2 cellular contexts compared by ENCODE assay signal in genomic region chr11:63682045-63682915, GRCh38.
A peak's percentile ranks its signal among the peaks of the same experiment; 100 is the strongest.
TF ChIP-seq lines count a peak whose summit lies in the region.

No MANE protein-coding gene starts in this region.

TF ChIP-seq in HEK293, 187 proteins besides CTCF, POLR2A, EP300 and RAD21 (continued from another document and continues in another):
- TF ChIP-seq ATF2 (tag by site-specific recombination; IDR thresholded peaks at IDR 0.05; ENCODE audit: low read depth): no peak
- TF ChIP-seq ZBTB10 (tag by site-specific recombination; IDR thresholded peaks at IDR 0.05): no peak
- TF ChIP-seq ZNF692 (tag by site-specific recombination; IDR thresholded peaks at IDR 0.05): peak; percentile 54; the same call in 1 of the 2 replicates
- peak; percentile 60; the same call in 1 of the 2 replicates for TF ChIP-seq ZEB2 (tag by site-specific recombination; IDR thresholded peaks at IDR 0.05)
- peak; percentile 52; the same call in 1 of the 2 replicates for TF ChIP-seq ZBTB44 (tag by site-specific recombination; IDR thresholded peaks at IDR 0.05)
- no peak for TF ChIP-seq ZNF302 (tag by site-specific recombination; IDR thresholded peaks at IDR 0.05; ENCODE audit: low read depth)
- TF ChIP-seq PRDM1 (tag by site-specific recombination; IDR thresholded peaks at IDR 0.05): peak; percentile 73
- TF ChIP-seq KLF8 (tag by site-specific recombination; IDR thresholded peaks at IDR 0.05): peak; percentile 55
- TF ChIP-seq SCRT2 (tag by site-specific recombination; IDR thresholded peaks at IDR 0.05): peak; percentile 67
- TF ChIP-seq ZNF404 (tag by site-specific recombination; IDR thresholded peaks at IDR 0.05): no peak
- TF ChIP-seq ZBTB21 (tag by site-specific recombination; IDR thresholded peaks at IDR 0.05): peak; percentile 42; the same call in 1 of the 2 replicates
- peak; percentile 30; the same call in 1 of the 2 replicates for TF ChIP-seq ZBTB20 (tag by site-specific recombination; IDR thresholded peaks at IDR 0.05)
- peak; percentile 79 for TF ChIP-seq ZBTB17 (tag by site-specific recombination; IDR thresholded peaks at IDR 0.05)
- TF ChIP-seq ZNF335 (tag by site-specific recombination; conservative IDR thresholded peaks at IDR 0.05): peak; percentile 91
- no peak for TF ChIP-seq ZNF174 (tag by site-specific recombination; IDR thresholded peaks at IDR 0.05)
- TF ChIP-seq ZNF138 (tag by site-specific recombination; IDR thresholded peaks at IDR 0.05; ENCODE audit: borderline replicate concordance): no peak

TF ChIP-seq in GM12878, 131 proteins besides CTCF, POLR2A, EP300 and RAD21 (continued from another document and continues in another):
- no peak for TF ChIP-seq SMAD5 (IDR thresholded peaks at IDR 0.05; ENCODE audit: low read depth)
- TF ChIP-seq MTA2 (IDR thresholded peaks at IDR 0.05; ENCODE audit: low read depth): 0 out of 2 replicates have a peak, but pooled peaks have one; percentile 4
- peak in 1 of 2 experiments; percentile 40; a peak in 1 of 4 replicates for TF ChIP-seq IKZF2 (IDR thresholded peaks at IDR 0.05)
- TF ChIP-seq KAT2A (conservative IDR thresholded peaks at IDR 0.05; ENCODE audit: control insufficient read depth, low read depth, low read length): no peak
- TF ChIP-seq JUNB (IDR thresholded peaks at IDR 0.05): no peak
- 0 out of 2 replicates have a peak, but pooled peaks have one; percentile 5 for TF ChIP-seq MLLT1 (IDR thresholded peaks at IDR 0.05)
- TF ChIP-seq HSF1 (IDR thresholded peaks at IDR 0.05; ENCODE audit: low read depth, low read length): no peak
- no peak for TF ChIP-seq ZNF217 (IDR thresholded peaks at IDR 0.05)
- TF ChIP-seq DPF2 (IDR thresholded peaks at IDR 0.05): no peak
- TF ChIP-seq EZH2 (IDR thresholded peaks at IDR 0.05; ENCODE audit: borderline replicate concordance, control insufficient read depth, low read depth, low read length): no peak
- no peak for TF ChIP-seq ZNF592 (IDR thresholded peaks at IDR 0.05)
- TF ChIP-seq FOXK2 (IDR thresholded peaks at IDR 0.05): no peak
- TF ChIP-seq ZNF274 (IDR thresholded peaks at IDR 0.05; ENCODE audit: insufficient read depth, insufficient read length): no peak
- TF ChIP-seq CBFB (IDR thresholded peaks at IDR 0.05; ENCODE audit: low read depth): no peak
- no peak for TF ChIP-seq ZNF384 (IDR thresholded peaks at IDR 0.05; ENCODE audit: borderline replicate concordance, low read depth, low read length)
- TF ChIP-seq NBN (IDR thresholded peaks at IDR 0.05): peak; percentile 7; the same call in 1 of the 2 replicates
- no peak for TF ChIP-seq HDAC2 (IDR thresholded peaks at IDR 0.05)
- no peak for TF ChIP-seq MYC (IDR thresholded peaks at IDR 0.05; ENCODE audit: insufficient read depth, insufficient read length, insufficient replicate concordance, low read length, severe bottlenecking)
- no peak for TF ChIP-seq FOXM1 (IDR thresholded peaks at IDR 0.05; ENCODE audit: low read depth, low read length)
- peak; percentile 37; the same call in 1 of the 2 replicates for TF ChIP-seq PKNOX1 (IDR thresholded peaks at IDR 0.05)
- 0 out of 2 replicates have a peak, but pooled peaks have one; percentile 34 for TF ChIP-seq YY1 (IDR thresholded peaks at IDR 0.05; ENCODE audit: low read depth, low read length)
- no peak for TF ChIP-seq ZBED1 (IDR thresholded peaks at IDR 0.05; ENCODE audit: borderline replicate concordance)
- no peak for TF ChIP-seq NRF1 (conservative IDR thresholded peaks at IDR 0.05; ENCODE audit: low read depth, low read length)
- TF ChIP-seq IRF4 (IDR thresholded peaks at IDR 0.05; ENCODE audit: low read depth, low read length): no peak
- no peak for TF ChIP-seq POLR2AphosphoS2 (IDR thresholded peaks at IDR 0.05; ENCODE audit: low read depth, low read length)
- no peak for TF ChIP-seq ZSCAN29 (IDR thresholded peaks at IDR 0.05)
- no peak for TF ChIP-seq SUPT20H (IDR thresholded peaks at IDR 0.05; ENCODE audit: borderline replicate concordance, control insufficient read depth, low read depth, low read length)
- no peak for TF ChIP-seq USF2 (IDR thresholded peaks at IDR 0.05; ENCODE audit: borderline replicate concordance, low read depth, low read length)
- TF ChIP-seq TCF3 (IDR thresholded peaks at IDR 0.05; ENCODE audit: borderline replicate concordance, insufficient read depth, low read depth, low read length): no peak
- TF ChIP-seq CEBPB (IDR thresholded peaks at IDR 0.05; ENCODE audit: borderline replicate concordance in 1 of 2, low read depth in 2 of 2, low read length in 2 of 2): no peak
- TF ChIP-seq SMAD1 (IDR thresholded peaks at IDR 0.05; ENCODE audit: low read depth, partially characterized antibody): no peak
- TF ChIP-seq IRF5 (IDR thresholded peaks at IDR 0.05; ENCODE audit: borderline replicate concordance): no peak
- no peak for TF ChIP-seq WRNIP1 (IDR thresholded peaks at IDR 0.05; ENCODE audit: borderline replicate concordance, low read depth, low read length)
- TF ChIP-seq NKRF (conservative IDR thresholded peaks at IDR 0.05): no peak; the same call in 1 of the 2 replicates
- TF ChIP-seq NFXL1 (IDR thresholded peaks at IDR 0.05; ENCODE audit: borderline replicate concordance): no peak
- 0 out of 2 replicates have a peak, but pooled peaks have one; percentile 2 for TF ChIP-seq PAX5 (IDR thresholded peaks at IDR 0.05; ENCODE audit: borderline replicate concordance, low read depth, low read length)
- TF ChIP-seq BMI1 (IDR thresholded peaks at IDR 0.05; ENCODE audit: borderline replicate concordance): no peak
- 0 out of 2 replicates have a peak, but pooled peaks have one; percentile 7 for TF ChIP-seq RELB (IDR thresholded peaks at IDR 0.05; ENCODE audit: low read depth)
- TF ChIP-seq FOS (IDR thresholded peaks at IDR 0.05; ENCODE audit: borderline replicate concordance, extremely low read depth, insufficient read length): no peak
- no peak for TF ChIP-seq HCFC1 (IDR thresholded peaks at IDR 0.05; ENCODE audit: low read length)
- TF ChIP-seq RUNX3 (IDR thresholded peaks at IDR 0.05; ENCODE audit: low read length): peak; percentile 30; the same call in 1 of the 2 replicates
- no peak for TF ChIP-seq BRCA1 (IDR thresholded peaks at IDR 0.05; ENCODE audit: low read depth, low read length)
